8 cellular contexts compared by ENCODE assay signal in the genomic region with DNA sequence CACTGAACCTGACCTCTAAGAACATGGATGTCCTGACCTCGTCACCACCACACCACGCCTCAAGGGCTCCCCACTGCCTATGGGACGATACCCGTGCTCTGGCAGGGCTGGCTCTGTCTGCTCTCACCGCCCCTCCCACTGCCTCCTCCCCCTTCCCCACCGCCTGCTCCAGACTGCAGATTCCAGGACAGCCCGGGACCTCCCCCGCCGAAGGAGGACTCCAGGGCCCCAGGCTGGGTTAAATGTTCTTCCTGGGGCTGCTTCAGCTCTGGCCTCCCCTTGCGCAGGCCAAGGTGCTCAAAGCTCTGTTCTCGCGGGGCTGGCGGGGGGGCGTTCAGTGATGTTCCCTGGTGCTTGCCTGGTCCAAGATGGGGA. TPM values are rescaled to one million over a fixed set of nuclear protein-coding genes. Genes with fewer than 3 reads are reported as not detected.
DNase-seq lines count a peak whose midpoint lies in the region; ATAC-seq and TF ChIP-seq lines count a peak whose summit lies in the region.

No MANE protein-coding gene starts in this region.

- H2AFZ ChIP-seq in IMR-90 (replicated peaks; ENCODE audit: low read length, poor library complexity), result peak overlapping the region; percentile 96

- peak overlapping the region; percentile 82 for H2AK9ac ChIP-seq in IMR-90 (replicated peaks; ENCODE audit: low read depth, low read length, poor library complexity)

- H3K23ac ChIP-seq in IMR-90 (ENCODE audit: low read depth, low read length), result no peak overlapping the region

- H3K4ac ChIP-seq in IMR-90 (ENCODE audit: low read depth, low read length), result peak overlapping the region; percentile 67

- H3K14ac ChIP-seq in IMR-90 (replicated peaks; ENCODE audit: low read depth, low read length), result peak overlapping the region; percentile 61; the same call in 1 of the 2 replicates

- TF ChIP-seq RAD21 in IMR-90 (IDR thresholded peaks at IDR 0.05; ENCODE audit: low read length), result no peak

- H4K8ac ChIP-seq in IMR-90 (ENCODE audit: low read depth in 2 of 2, low read length in 2 of 2), result peak overlapping the region in 1 of 2 experiments; percentile 73; a peak in 3 of 4 replicates

- no peak overlapping the region for H3K56ac ChIP-seq in IMR-90 (ENCODE audit: extremely low read depth, insufficient read depth, low read length)

- 8% methylated on average over 10 of the region's 14 CpGs; no CpG with 5 or more reads in 1 of the 2 experiments for WGBS in IMR-90 (ENCODE audit: extremely low coverage in 2 of 2, insufficient read length in 1 of 2), 2 experiments

- no peak overlapping the region; the same call in 2 of the 3 replicates for H2BK15ac ChIP-seq in IMR-90 (ENCODE audit: low read depth, low read length)

- ATAC-seq in GM18511 (IDR thresholded peaks at IDR 0.05; ENCODE audit: unreplicated experiment) (peak; percentile 17), IMR-90 (ENCODE audit: low read depth) (peak; percentile 44)

- TF ChIP-seq POLR2A in IMR-90 (IDR thresholded peaks at IDR 0.05; ENCODE audit: low read depth, low read length), result no peak

- H3K4me1 ChIP-seq in IMR-90 (ENCODE audit: control insufficient read depth, insufficient read depth, low read length) (peaks cover 9% of the 10 kb centered on the region), tibial artery (peaks cover 0 to 52% (median 43%) of the 10 kb centered on the region in 4 donors)

- CTCF ChIA-PET in IMR-90 (lab: Yijun Ruan, JAX), result interaction anchor here (0.6 to 1.4 kb wide), 6 partner anchors 14 to 182 kb away, joined by 3 to 10 read pairs (median 3); partner anchors contain the start of gene NTHL1

- in situ Hi-C loops in IMR-90 (cut with MboI; ENCODE audit: low sequenced_read_pairs) (loop anchor here (5.0 kb wide), 1 partner anchor 120 kb away; no protein-coding TSS in a partner anchor), astrocyte of the spinal cord (cut with HindIII; ENCODE audit: low sequenced_read_pairs) (no loop called here)

- H2BK5ac ChIP-seq in IMR-90 (ENCODE audit: low read depth, low read length, poor library complexity, severe bottlenecking), result peak overlapping the region; percentile 17

- intact Hi-C loops in IMR-90 (cut with micrococcal nuclease), result loop anchor here (1.0 kb wide), 4 partner anchors 17 to 118 kb away; partner anchors contain the start of genes NTHL1 and TSC2
- intact Hi-C loops in tibial artery (cut with DNase I; ENCODE audit: low total_unique reads), result loop anchor here (5.0 kb wide), 1 partner anchor 120 kb away; no protein-coding TSS in a partner anchor

- DNase-seq in IMR-90, result peak; percentile 26
- no peak for DNase-seq in astrocyte of the spinal cord (ENCODE audit: low read depth, low spot score)
- no peak for DNase-seq in kidney epithelial cell (ENCODE audit: low read depth)
- no peak for DNase-seq in tibial artery
- no peak for DNase-seq in RKO (ENCODE audit: low spot score)
- no peak for DNase-seq in NCI-H2081 treated with DMSO at 0.1 percent for 48 hours (lab: John Stamatoyannopoulos, UW)
- no peak for DNase-seq in activated gamma-delta T cell (lab: John Stamatoyannopoulos, UW)

- H4K91ac ChIP-seq in IMR-90 (ENCODE audit: insufficient read depth, low read depth, low read length), result peak overlapping the region; percentile 19; the same call in 1 of the 2 replicates

- peak overlapping the region; percentile 54 for H2AK5ac ChIP-seq in IMR-90 (ENCODE audit: low read depth, low read length)

- peak overlapping the region; percentile 62 for H4K5ac ChIP-seq in IMR-90 (ENCODE audit: low read depth, low read length)

- peaks cover 4% of the 10 kb centered on the region for H4K20me1 ChIP-seq in IMR-90 (ENCODE audit: insufficient read depth, low read length)

- no peak overlapping the region for H2BK20ac ChIP-seq in IMR-90 (ENCODE audit: low read depth, low read length)

- H3K4me2 ChIP-seq in IMR-90 (ENCODE audit: low read depth, low read length), result peak overlapping the region; percentile 77

- H3K27me3 ChIP-seq in IMR-90 (ENCODE audit: control insufficient read depth, insufficient read depth, low read length), result peaks cover 18% of the 10 kb centered on the region; the same call in 1 of the 2 replicates
- H3K27me3 ChIP-seq in kidney epithelial cell (ENCODE audit: control insufficient read depth, insufficient read depth, low read length), result peaks cover 28% of the 10 kb centered on the region
- H3K27me3 ChIP-seq in tibial artery, result peaks cover 0 to 41% of the 10 kb centered on the region in 2 donors

- H3K18ac ChIP-seq in IMR-90 (ENCODE audit: low read depth, low read length), result no peak overlapping the region; the same call in 1 of the 2 replicates

- H3K9me1 ChIP-seq in IMR-90 (ENCODE audit: insufficient read depth, low read length), result peaks cover 3% of the 10 kb centered on the region

- TF ChIP-seq CTCF in IMR-90 (conservative IDR thresholded peaks at IDR 0.05; ENCODE audit: low read depth, low read length) (no peak), astrocyte of the spinal cord (IDR thresholded peaks at IDR 0.05; ENCODE audit: low read depth, low read length) (no peak), kidney epithelial cell (IDR thresholded peaks at IDR 0.05; ENCODE audit: insufficient read depth, low read length, poor library complexity, severe bottlenecking) (no peak), tibial artery (IDR thresholded peaks at IDR 0.05) (no peak)

- H3K27ac ChIP-seq in IMR-90 (ENCODE audit: insufficient read depth, low read length) (peak overlapping the region; percentile 31), tibial artery (peak overlapping the region in 1 of 2 donors; percentile 67)

- peaks cover 6 to 12% of the 10 kb centered on the region in 2 experiments; a peak in 3 of 4 replicates for H3K79me1 ChIP-seq in IMR-90 (ENCODE audit: low read depth in 1 of 2, low read length in 2 of 2)

- peak overlapping the region; percentile 50 for H2BK120ac ChIP-seq in IMR-90 (ENCODE audit: low read depth, low read length)

- no TSS peak for BruUV-seq in IMR-90 (replicated peaks; lab: Mats Ljungman, UMichigan)

- dilution Hi-C loops in IMR-90 (cut with HindIII; ENCODE audit: low sequenced_read_pairs, unreplicated experiment), result no loop called here

- H3K36me3 ChIP-seq in IMR-90 (ENCODE audit: control insufficient read depth, insufficient read depth, low read length) (no peaks in the 10 kb centered on the region), kidney epithelial cell (ENCODE audit: control insufficient read depth, insufficient read depth, low read length) (no peaks in the 10 kb centered on the region), tibial artery (no peaks in the 10 kb centered on the region)

- POLR2A ChIA-PET in IMR-90 (lab: Charles Lee; ENCODE audit: unreplicated experiment), result interaction anchor here (0.6 kb wide), 1 partner anchor 17 kb away, joined by 4 read pairs; no protein-coding TSS in a partner anchor

- H3K9ac ChIP-seq in IMR-90 (ENCODE audit: low read depth, low read length), result 0 out of 2 replicates have a peak overlapping the region, but pooled peaks have one; percentile 45

- peak overlapping the region; percentile 13; the same call in 1 of the 2 replicates for H3K4me3 ChIP-seq in IMR-90 (ENCODE audit: insufficient read depth, low read depth, low read length)
- H3K4me3 ChIP-seq in astrocyte of the spinal cord (ENCODE audit: low read depth, low read length), result peak overlapping the region; percentile 34
- peak overlapping the region; percentile 4 for H3K4me3 ChIP-seq in kidney epithelial cell (ENCODE audit: low read depth, low read length)
- H3K4me3 ChIP-seq in tibial artery, result peak overlapping the region; percentile 12 to 43

- H3K9me3 ChIP-seq in IMR-90 (ENCODE audit: control insufficient read depth, insufficient read depth, low read length) (no peaks in the 10 kb centered on the region), tibial artery (no peaks in the 10 kb centered on the region)

TF ChIP-seq in IMR-90, 13 proteins besides CTCF, POLR2A, EP300 and RAD21 (continues in another document):
- TF ChIP-seq, protein P1, sequence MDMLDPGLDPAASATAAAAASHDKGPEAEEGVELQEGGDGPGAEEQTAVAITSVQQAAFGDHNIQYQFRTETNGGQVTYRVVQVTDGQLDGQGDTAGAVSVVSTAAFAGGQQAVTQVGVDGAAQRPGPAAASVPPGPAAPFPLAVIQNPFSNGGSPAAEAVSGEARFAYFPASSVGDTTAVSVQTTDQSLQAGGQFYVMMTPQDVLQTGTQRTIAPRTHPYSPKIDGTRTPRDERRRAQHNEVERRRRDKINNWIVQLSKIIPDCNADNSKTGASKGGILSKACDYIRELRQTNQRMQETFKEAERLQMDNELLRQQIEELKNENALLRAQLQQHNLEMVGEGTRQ (IDR thresholded peaks at IDR 0.05; ENCODE audit: low read depth, low read length), result no peak
- TF ChIP-seq RCOR1 (IDR thresholded peaks at IDR 0.05; ENCODE audit: insufficient replicate concordance, low read length) (no peak), MAFK (IDR thresholded peaks at IDR 0.05; ENCODE audit: low read depth, low read length) (no peak), FOS (IDR thresholded peaks at IDR 0.05; ENCODE audit: low read depth, low read length) (no peak), NFE2L2 (IDR thresholded peaks at IDR 0.05; ENCODE audit: low read depth, low read length) (no peak)

RNA-seq across cellular contexts. Expression of gene NPW, which starts 3.1 kb away (rescaled TPM):
- total RNA-seq in IMR-90 (2012; rRNA removed) (0.18 TPM in 1 of 2 replicates, not detected in the other), kidney epithelial cell (not detected in 2 replicates)
- 2.0 and 3.7 TPM in 2 replicates for polyA plus RNA-seq in IMR-90 (2012; rRNA removed)
- polyA plus RNA-seq in IMR-90 (2012; cell fraction: cytosol; rRNA removed), result 6.1 and 9.0 TPM in 2 replicates
- 2.5 and 7.1 TPM in 2 replicates for polyA plus RNA-seq in IMR-90 (2012; cell fraction: nucleus; rRNA removed; ENCODE audit: low replicate concordance)

RNA-seq across cellular contexts. Expression of gene NHERF2, which starts 4.0 kb away (rescaled TPM):
- total RNA-seq in IMR-90 (2012; rRNA removed) (18.6 and 20.8 TPM in 2 replicates), kidney epithelial cell (27.5 and 46.3 TPM in 2 replicates)
- polyA plus RNA-seq in IMR-90 (2012; rRNA removed), result 77.8 and 96.6 TPM in 2 replicates
- polyA plus RNA-seq in IMR-90 (2012; cell fraction: cytosol; rRNA removed), result 98.1 and 126 TPM in 2 replicates
- polyA plus RNA-seq in IMR-90 (2012; cell fraction: nucleus; rRNA removed; ENCODE audit: low replicate concordance), result 54.5 and 134 TPM in 2 replicates

RNA-seq across cellular contexts. Expression of gene ZNF598, which starts 13.1 kb away (rescaled TPM):
- total RNA-seq in IMR-90 (2012; rRNA removed) (3.4 and 4.4 TPM in 2 replicates), kidney epithelial cell (48.1 and 57.7 TPM in 2 replicates)
- polyA plus RNA-seq in IMR-90 (2012; rRNA removed), result 36.4 and 40.6 TPM in 2 replicates
- 23.6 and 37.3 TPM in 2 replicates for polyA plus RNA-seq in IMR-90 (2012; cell fraction: cytosol; rRNA removed)
- polyA plus RNA-seq in IMR-90 (2012; cell fraction: nucleus; rRNA removed; ENCODE audit: low replicate concordance), result 98.8 and 225 TPM in 2 replicates

RNA-seq across cellular contexts. Expression of gene NTHL1, which starts 24.9 kb away (rescaled TPM):
- total RNA-seq in IMR-90 (2012; rRNA removed), result 22.8 and 28.1 TPM in 2 replicates
- polyA plus RNA-seq in IMR-90 (2012; rRNA removed), result 28.0 and 33.3 TPM in 2 replicates
- 46.3 and 54.8 TPM in 2 replicates for polyA plus RNA-seq in IMR-90 (2012; cell fraction: cytosol; rRNA removed)
- 20.6 and 53.2 TPM in 2 replicates for polyA plus RNA-seq in IMR-90 (2012; cell fraction: nucleus; rRNA removed; ENCODE audit: low replicate concordance)
- total RNA-seq in kidney epithelial cell, result 39.3 and 44.1 TPM in 2 replicates

RNA-seq across cellular contexts. Expression of gene TSC2, which starts 25.1 kb away (rescaled TPM):
- total RNA-seq in IMR-90 (2012; rRNA removed) (22.8 and 31.4 TPM in 2 replicates), kidney epithelial cell (67.9 and 104 TPM in 2 replicates)
- 88.6 and 95.9 TPM in 2 replicates for polyA plus RNA-seq in IMR-90 (2012; rRNA removed)
- 51.7 and 66.3 TPM in 2 replicates for polyA plus RNA-seq in IMR-90 (2012; cell fraction: cytosol; rRNA removed)
- polyA plus RNA-seq in IMR-90 (2012; cell fraction: nucleus; rRNA removed; ENCODE audit: low replicate concordance), result 202 and 503 TPM in 2 replicates
